Comparison of ENCODE assay signal across 14 cellular contexts in the genomic region with DNA sequence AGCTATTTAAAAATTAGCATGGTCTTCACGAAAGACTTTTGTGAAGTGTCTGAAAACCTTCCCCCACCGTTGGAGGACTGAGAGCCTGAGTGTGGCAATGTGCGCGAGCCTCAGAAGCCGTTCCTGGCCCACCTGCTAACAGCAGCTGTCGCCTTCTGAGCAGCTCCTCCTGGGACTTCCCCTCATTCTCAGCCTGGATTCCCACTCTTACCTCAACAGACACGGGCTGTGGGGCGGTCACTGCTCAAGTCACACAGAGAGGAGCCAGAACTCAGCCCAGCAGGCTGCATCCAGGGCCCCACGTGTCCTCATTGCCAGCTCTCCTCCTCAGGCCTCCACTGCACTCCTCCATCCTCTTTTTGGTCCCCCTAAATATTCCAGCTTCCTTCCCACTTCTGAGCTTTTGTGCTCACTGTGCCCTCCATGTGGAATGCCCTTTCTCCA. TPM values are rescaled to one million over a fixed set of nuclear protein-coding genes. Genes with fewer than 3 reads are reported as not detected.
DNase-seq lines count a peak whose midpoint lies in the region; ATAC-seq and TF ChIP-seq lines count a peak whose summit lies in the region.
"Had no signal": no experiment of that assay in that cellular context is flagged by ENCODE, and none has a peak within 500 bp of the region (broad histone marks: within the 10 kb centered on the region; RNA-seq: fewer than 3 reads in every experiment).

No MANE protein-coding gene starts in this region.

- intact Hi-C loops in activated CD8-positive, alpha-beta T cell treated with anti-CD3 and anti-CD28 coated beads for 36 hours (cut with micrococcal nuclease) = no loop called here

- peak; percentile 72 for ATAC-seq in GM19351 (IDR thresholded peaks at IDR 0.05; ENCODE audit: unreplicated experiment)
- peak; percentile 94 for ATAC-seq in HG02798 (IDR thresholded peaks at IDR 0.05; ENCODE audit: poor library complexity, unreplicated experiment)
- no peak for ATAC-seq in activated CD8-positive, alpha-beta T cell treated with anti-CD3 and anti-CD28 coated beads for 36 hours
- ATAC-seq in foreskin keratinocyte = no peak
- ATAC-seq: K562, left ventricle myocardium superior, upper lobe of right lung had no signal

- H3K9me3 Mint-ChIP-seq in activated CD8-positive, alpha-beta T cell treated with anti-CD3 and anti-CD28 coated beads for 36 hours = peaks cover 3% of the 10 kb centered on the region
- peaks cover 5% of the 10 kb centered on the region for H3K9me3 Mint-ChIP-seq in progenitor cell of endocrine pancreas (ENCODE audit: low read depth)

- no peak overlapping the region for H3K4me3 Mint-ChIP-seq in activated CD8-positive, alpha-beta T cell treated with anti-CD3 and anti-CD28 coated beads for 36 hours
- H3K4me3 Mint-ChIP-seq in progenitor cell of endocrine pancreas (ENCODE audit: low read depth) = no peak overlapping the region
- H3K4me3 Mint-ChIP-seq: activated naive CD4-positive, alpha-beta T cell treated with anti-CD3 and anti-CD28 coated beads, Interleukin-2, amount 50 U/mL, for 24 hours had no signal

- H3K36me3 Mint-ChIP-seq in activated CD8-positive, alpha-beta T cell treated with anti-CD3 and anti-CD28 coated beads for 36 hours (ENCODE audit: low read depth) = peaks cover 3% of the 10 kb centered on the region
- H3K36me3 Mint-ChIP-seq in progenitor cell of endocrine pancreas (ENCODE audit: insufficient read depth) = no peaks in the 10 kb centered on the region
- H3K36me3 Mint-ChIP-seq: activated naive CD4-positive, alpha-beta T cell treated with anti-CD3 and anti-CD28 coated beads, Interleukin-2, amount 50 U/mL, for 24 hours had no signal

- peaks cover 4% of the 10 kb centered on the region for H3K27me3 Mint-ChIP-seq in activated CD8-positive, alpha-beta T cell treated with anti-CD3 and anti-CD28 coated beads for 36 hours
- no peaks in the 10 kb centered on the region for H3K27me3 Mint-ChIP-seq in progenitor cell of endocrine pancreas

- DNase-seq in D341Med (ENCODE audit: low spot score) = peak; percentile 50
- peak; percentile 22 for DNase-seq in NCI-H524 treated with DMSO at 0.1 percent for 48 hours (lab: John Stamatoyannopoulos, UW)
- DNase-seq in activated CD8-positive, alpha-beta T cell treated with anti-CD3 and anti-CD28 coated beads for 36 hours = no peak
- DNase-seq in foreskin keratinocyte = no peak
- no peak for DNase-seq in progenitor cell of endocrine pancreas (ENCODE audit: low spot score, unreplicated experiment)
- DNase-seq in cerebellar nuclear complex (lab: John Stamatoyannopoulos, UW) = no peak
- DNase-seq: GDM1, left ventricle myocardium superior, NCI-H446 treated with DMSO at 0.1 percent for 48 hours, upper lobe of right lung had no signal

- POLR2A ChIA-PET in activated CD8-positive, alpha-beta T cell treated with anti-CD3 and anti-CD28 coated beads for 36 hours (lab: Charles Lee) = interaction anchor here (0.6 kb wide), 1 partner anchor 143 kb away, joined by 4 read pairs; no protein-coding TSS in a partner anchor

- H3K4me1 ChIP-seq in foreskin keratinocyte = peaks cover 16% of the 10 kb centered on the region

- H3K27me3 ChIP-seq in foreskin keratinocyte = no peaks in the 10 kb centered on the region
- H3K27me3 ChIP-seq: upper lobe of right lung had no signal

- H3K27ac ChIP-seq in foreskin keratinocyte = no peak overlapping the region
- H3K27ac ChIP-seq: upper lobe of right lung had no signal

- no peak for TF ChIP-seq CTCF in activated CD8-positive, alpha-beta T cell treated with anti-CD3 and anti-CD28 coated beads for 36 hours (IDR thresholded peaks at IDR 0.05)
- TF ChIP-seq CTCF in foreskin keratinocyte (conservative IDR thresholded peaks at IDR 0.05) = no peak
- TF ChIP-seq CTCF in progenitor cell of endocrine pancreas (IDR thresholded peaks at IDR 0.05; ENCODE audit: unreplicated experiment) = no peak

- CTCF ChIA-PET in activated CD8-positive, alpha-beta T cell treated with anti-CD3 and anti-CD28 coated beads for 36 hours (lab: Charles Lee) = interaction anchor here (1.0 to 6.3 kb wide), 4 partner anchors 14 to 103 kb away, joined by 3 to 30 read pairs (median 12); a partner anchor contains a TSS

- H3K4me1 Mint-ChIP-seq in activated CD8-positive, alpha-beta T cell treated with anti-CD3 and anti-CD28 coated beads for 36 hours (ENCODE audit: low read depth) = peaks cover 16% of the 10 kb centered on the region
- H3K4me1 Mint-ChIP-seq in progenitor cell of endocrine pancreas (ENCODE audit: low read depth) = peaks cover 4% of the 10 kb centered on the region

- H3K27ac Mint-ChIP-seq in activated CD8-positive, alpha-beta T cell treated with anti-CD3 and anti-CD28 coated beads for 36 hours = no peak overlapping the region
- no peak overlapping the region for H3K27ac Mint-ChIP-seq in progenitor cell of endocrine pancreas
- H3K27ac Mint-ChIP-seq: activated naive CD4-positive, alpha-beta T cell treated with anti-CD3 and anti-CD28 coated beads, Interleukin-2, amount 50 U/mL, for 24 hours had no signal

RNA-seq across cellular contexts. Expression of a gene that starts 7.8 kb away (rescaled TPM):
- not detected for total RNA-seq in activated CD8-positive, alpha-beta T cell treated with anti-CD3 and anti-CD28 coated beads for 36 hours
- not detected in 2 replicates for total RNA-seq in foreskin keratinocyte
- polyA plus RNA-seq in foreskin keratinocyte = not detected in 2 replicates
- total RNA-seq in progenitor cell of endocrine pancreas = not detected in 2 replicates
- total RNA-seq: K562 had no signal

RNA-seq across cellular contexts. Expression of a gene that starts 34.7 kb away (rescaled TPM):
- total RNA-seq in activated CD8-positive, alpha-beta T cell treated with anti-CD3 and anti-CD28 coated beads for 36 hours = 1 to 10 TPM; 3.3 to 3.7 TPM
- total RNA-seq in foreskin keratinocyte = 7.4 and 8.5 TPM in 2 replicates
- 3.9 and 6.3 TPM in 2 replicates for polyA plus RNA-seq in foreskin keratinocyte
- 5.9 and 6.1 TPM in 2 replicates for total RNA-seq in progenitor cell of endocrine pancreas

Comparison
In these comparisons a context has a peak if more than half of its experiments do, and no peak if none do; other contexts are left out.
1. DNase-seq: peak in D341Med (single experiment) and NCI-H524 treated with DMSO at 0.1 percent for 48 hours (single experiment); none in activated CD8-positive, alpha-beta T cell treated with anti-CD3 and anti-CD28 coated beads for 36 hours (single experiment), foreskin keratinocyte (0 of 2), progenitor cell of endocrine pancreas (single experiment) and cerebellar nuclear complex (0 of 2).
2. ATAC-seq: peak in GM19351 (single experiment) and HG02798 (single experiment); none in activated CD8-positive, alpha-beta T cell treated with anti-CD3 and anti-CD28 coated beads for 36 hours (single experiment) and foreskin keratinocyte (single experiment).